Comparison of ENCODE assay signal across 8 cellular contexts in genomic region chr15:76840830-76841460, GRCh38.
DNase-seq lines count a peak whose midpoint lies in the region; ATAC-seq and TF ChIP-seq lines count a peak whose summit lies in the region.

No MANE protein-coding gene starts in this region.

- intact Hi-C loops in CD4-positive, alpha-beta memory T cell (cut with micrococcal nuclease), result no loop called here

- POLR2A ChIA-PET in CD4-positive, alpha-beta memory T cell (lab: Charles Lee; ENCODE audit: partially characterized antibody), result no interaction called here

- peaks cover 18 to 30% (median 20%) of the 10 kb centered on the region in 4 donors for H3K4me1 Mint-ChIP-seq in CD4-positive, alpha-beta memory T cell

- DNase-seq in CD4-positive, alpha-beta memory T cell, result peak in 3 of 5 donors; percentile 7 to 20 (median 18)
- DNase-seq in HCEC 1CT (peak; percentile 34), RWPE2 (ENCODE audit: low spot score) (no peak), glomerular endothelial cell (ENCODE audit: extremely low read depth, low read depth, low spot score) (peak; percentile 10), tibial nerve (ENCODE audit: low spot score in 2 of 2) (no peak), coronary artery (ENCODE audit: low spot score) (no peak)

- 49 to 56% methylated on average over 5 of the region's 5 CpGs for WGBS in tibial nerve, 2 donors

- H3K9me3 ChIP-seq in CD4-positive, alpha-beta memory T cell (ENCODE audit: control insufficient read depth in 1 of 2, low read length in 2 of 2), result no peaks in the 10 kb centered on the region
- H3K9me3 ChIP-seq in RWPE2 (ENCODE audit: severe bottlenecking), result no peaks in the 10 kb centered on the region
- peaks cover 0 to 4% (median 0%) of the 10 kb centered on the region in 4 donors for H3K9me3 ChIP-seq in tibial nerve

- no peak overlapping the region for H3K27ac ChIP-seq in CD4-positive, alpha-beta memory T cell (ENCODE audit: low read depth, low read length)
- H3K27ac ChIP-seq in RWPE2 (ENCODE audit: poor library complexity, severe bottlenecking) (no peak overlapping the region), tibial nerve (no peak overlapping the region), coronary artery (no peak overlapping the region)

- no peak for TF ChIP-seq EP300 in tibial nerve (IDR thresholded peaks at IDR 0.05)

- TF ChIP-seq POLR2A in tibial nerve (IDR thresholded peaks at IDR 0.05), result no peak

- no peaks in the 10 kb centered on the region for H3K4me1 ChIP-seq in CD4-positive, alpha-beta memory T cell (ENCODE audit: insufficient read depth, low read length)
- H3K4me1 ChIP-seq in RWPE2 (ENCODE audit: insufficient read depth, poor library complexity, severe bottlenecking) (no peaks in the 10 kb centered on the region), tibial nerve (no peaks in the 10 kb centered on the region)

- TF ChIP-seq CTCF in RWPE2 (IDR thresholded peaks at IDR 0.05; ENCODE audit: poor library complexity, severe bottlenecking), result peak; percentile 97
- TF ChIP-seq CTCF in tibial nerve (IDR thresholded peaks at IDR 0.05), result peak in 3 of 5 experiments; percentile 16 to 27 (median 27)
- TF ChIP-seq CTCF in coronary artery (IDR thresholded peaks at IDR 0.05), result no peak

- CTCF ChIA-PET in CD4-positive, alpha-beta memory T cell (lab: Charles Lee; ENCODE audit: partially characterized antibody), result no interaction called here

- H3K4me3 ChIP-seq in CD4-positive, alpha-beta memory T cell (ENCODE audit: low read length in 2 of 2), result no peak overlapping the region
- H3K4me3 ChIP-seq in RWPE2 (ENCODE audit: severe bottlenecking), result no peak overlapping the region
- no peak overlapping the region for H3K4me3 ChIP-seq in tibial nerve
- H3K4me3 ChIP-seq in coronary artery, result no peak overlapping the region

- no peak overlapping the region for H3K4me3 Mint-ChIP-seq in CD4-positive, alpha-beta memory T cell

- H3K36me3 Mint-ChIP-seq in CD4-positive, alpha-beta memory T cell, result peaks cover 27 to 29% of the 10 kb centered on the region in 2 donors

- no peaks in the 10 kb centered on the region for H3K27me3 ChIP-seq in CD4-positive, alpha-beta memory T cell (ENCODE audit: insufficient read depth, low read length)
- no peaks in the 10 kb centered on the region for H3K27me3 ChIP-seq in RWPE2 (ENCODE audit: insufficient read depth, poor library complexity, severe bottlenecking)
- H3K27me3 ChIP-seq in tibial nerve, result no peaks in the 10 kb centered on the region

- no peaks in the 10 kb centered on the region for H3K27me3 Mint-ChIP-seq in CD4-positive, alpha-beta memory T cell

- H3K9me3 Mint-ChIP-seq in CD4-positive, alpha-beta memory T cell, result peaks cover 0 to 4% (median 0%) of the 10 kb centered on the region in 8 donors

- H3K36me3 ChIP-seq in CD4-positive, alpha-beta memory T cell (ENCODE audit: insufficient read depth, low read length), result no peaks in the 10 kb centered on the region
- peaks cover 5% of the 10 kb centered on the region for H3K36me3 ChIP-seq in RWPE2 (ENCODE audit: low read depth)
- H3K36me3 ChIP-seq in tibial nerve, result peaks cover 0 to 3% (median 0%) of the 10 kb centered on the region in 3 donors

- ATAC-seq in RWPE2 (ENCODE audit: low read depth), result peak; percentile 55; the same call in 2 of the 3 replicates
- no peak for ATAC-seq in HG02852 (IDR thresholded peaks at IDR 0.05; ENCODE audit: unreplicated experiment)
- ATAC-seq in HG03342 (IDR thresholded peaks at IDR 0.05; ENCODE audit: unreplicated experiment), result no peak

- H3K27ac Mint-ChIP-seq in CD4-positive, alpha-beta memory T cell, result no peak overlapping the region

Comparison
In these comparisons a context has a peak if more than half of its experiments do, and no peak if none do; other contexts are left out.
1. DNase-seq: peak in CD4-positive, alpha-beta memory T cell (3 of 5), HCEC 1CT (single experiment) and glomerular endothelial cell (single experiment); none in RWPE2 (single experiment), tibial nerve (0 of 2) and coronary artery (single experiment).